In genomic region chr13:92549275-92549674, GRCh38 we compare ENCODE assay signal across 27 cellular contexts.
"Had no signal": no experiment of that assay in that cellular context is flagged by ENCODE, and none has a peak within 500 bp of the region (broad histone marks: within the 10 kb centered on the region; RNA-seq: fewer than 3 reads in every experiment).

No MANE protein-coding gene starts in this region.

- H3K27me3 ChIP-seq: colonic mucosa, esophagus squamous epithelium, gastrocnemius medialis, heart right ventricle, left lung had no signal

- DNase-seq: colonic mucosa; cortex of kidney; effector CD8-positive, alpha-beta T cell; effector memory CD8-positive, alpha-beta T cell; endodermal cell; erythroblast; esophagus squamous epithelium; foreskin fibroblast; foreskin melanocyte; gastrocnemius medialis; glutamatergic neuron; head of caudate nucleus; heart right ventricle; hypothalamus; immature natural killer cell; islet precursor cell; kidney; kidney glomerular epithelial cell; left lung; left ventricle myocardium superior; lower lobe of right lung; mesenchymal stem cell had no signal

- H3K27ac Mint-ChIP-seq: dendritic cell treated with granulocyte-macrophage colony-stimulating factor and Interleukin-4, amounts not matched to agents 40 ng/mL and 50 ng/mL, for 4 days; effector memory CD8-positive, alpha-beta T cell; endodermal cell; immature natural killer cell; mesothelial cell of epicardium had no signal

- H3K4me1 Mint-ChIP-seq: endodermal cell, immature natural killer cell had no signal

- H3K27ac ChIP-seq: colonic mucosa, epithelial cell of prostate, esophagus squamous epithelium, gastrocnemius medialis, heart right ventricle, left lung, lower lobe of right lung had no signal

- H3K36me3 Mint-ChIP-seq: immature natural killer cell had no signal

- H3K9me3 ChIP-seq: colonic mucosa, esophagus squamous epithelium, gastrocnemius medialis, heart right ventricle, lower lobe of right lung, mucosa of descending colon had no signal

- H3K27me3 Mint-ChIP-seq: dendritic cell treated with granulocyte-macrophage colony-stimulating factor and Interleukin-4, amounts not matched to agents 40 ng/mL and 50 ng/mL, for 4 days; effector memory CD8-positive, alpha-beta T cell had no signal

- ATAC-seq: effector memory CD8-positive, alpha-beta T cell; esophagus mucosa; gastrocnemius medialis; heart right ventricle; left lung; left ventricle myocardium superior; lower lobe of right lung; mucosa of descending colon had no signal

- H3K4me1 ChIP-seq: colonic mucosa, esophagus squamous epithelium, gastrocnemius medialis, heart right ventricle, left lung, lower lobe of right lung had no signal

- H3K4me3 ChIP-seq: colonic mucosa, esophagus squamous epithelium, gastrocnemius medialis, heart right ventricle, left lung, lower lobe of right lung, mucosa of descending colon had no signal

- H3K4me3 Mint-ChIP-seq: dendritic cell treated with granulocyte-macrophage colony-stimulating factor and Interleukin-4, amounts not matched to agents 40 ng/mL and 50 ng/mL, for 4 days; effector memory CD8-positive, alpha-beta T cell; endodermal cell; immature natural killer cell; mesothelial cell of epicardium had no signal

- H3K36me3 ChIP-seq: colonic mucosa, esophagus squamous epithelium, gastrocnemius medialis, heart right ventricle, left lung, lower lobe of right lung had no signal
